ENCODE assay signal across 19 cellular contexts in the genomic region with DNA sequence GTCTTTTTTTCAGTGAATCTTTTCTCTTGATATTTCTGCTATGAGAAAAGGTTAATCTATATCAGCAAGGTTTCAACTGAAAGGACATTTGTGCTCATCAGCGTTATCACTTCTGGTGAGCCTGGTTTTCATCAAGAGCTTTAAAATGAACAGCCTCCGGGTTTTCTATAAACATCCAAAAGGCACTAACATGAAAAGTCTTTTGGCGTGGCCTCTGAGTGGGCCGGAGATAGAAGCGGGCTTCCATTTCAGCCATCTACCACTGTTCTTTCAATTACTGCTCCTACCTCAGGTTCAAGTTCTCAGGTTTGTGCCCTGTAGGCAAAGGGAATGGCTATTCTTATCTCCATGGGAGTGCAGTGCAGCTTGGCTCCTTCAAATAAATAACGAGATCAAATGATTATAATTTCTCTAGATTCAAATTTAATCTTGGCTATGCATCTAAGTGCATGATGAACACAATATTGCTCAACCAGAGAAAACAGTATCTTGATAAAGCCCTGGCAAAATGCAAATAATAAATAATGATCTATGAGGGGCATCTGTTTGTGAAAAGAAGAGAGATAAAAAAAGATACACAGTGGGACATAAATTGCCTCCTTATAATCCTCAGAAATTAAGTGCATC.
"Had no signal": no experiment of that assay in that cellular context is flagged by ENCODE, and none has a peak within 500 bp of the region (broad histone marks: within the 10 kb centered on the region; RNA-seq: fewer than 3 reads in every experiment).

No MANE protein-coding gene starts in this region.

- ATAC-seq: activated naive CD8-positive, alpha-beta T cell treated with anti-CD3 and anti-CD28 coated beads, Interleukin-2, amount 50 U/mL, for 24 hours; left lobe of liver; stimulated activated naive B cell treated with anti-CD40 and anti-IgM and Interleukin-4, amounts not matched to agents 10 μg/mL and 1 μg/mL and 100 μg/mL, for 72 hours had no signal

- H3K27me3 ChIP-seq: brain microvascular endothelial cell, upper lobe of left lung had no signal

- H3K36me3 ChIP-seq: brain microvascular endothelial cell, thoracic aorta, upper lobe of left lung, WERI-Rb-1 had no signal

- H3K27ac ChIP-seq: brain microvascular endothelial cell, coronary artery, thoracic aorta, upper lobe of left lung, WERI-Rb-1 had no signal

- H3K4me3 ChIP-seq: coronary artery, thoracic aorta, upper lobe of left lung had no signal

- DNase-seq: activated CD4-positive, alpha-beta T cell treated with anti-CD3 and anti-CD28 coated beads for 1 hour; activated CD8-positive, alpha-beta memory T cell treated with anti-CD3 and anti-CD28 coated beads for 24 hours; activated CD8-positive, alpha-beta memory T cell treated with anti-CD3 and anti-CD28 coated beads, Interleukin-2, amount 50 U/mL, for 48 hours; activated effector memory CD4-positive, alpha-beta T cell treated with Interleukin-2 at 50 U/mL for 16 hours; activated naive CD4-positive, alpha-beta T cell treated with anti-CD3 and anti-CD28 coated beads, Interleukin-2, amount 10 ng/mL, durations not matched to agents 7 days and 5 days; activated naive CD8-positive, alpha-beta T cell treated with anti-CD3 and anti-CD28 coated beads, Interleukin-2, amount 50 U/mL, for 24 hours; activated T-cell treated with anti-CD3 and anti-CD28 coated beads, Interleukin-2, amount 50 U/mL, for 48 hours; aorta; brain microvascular endothelial cell; erythroblast; midbrain; posterior cingulate gyrus; retina; stimulated activated naive B cell treated with anti-CD40 and anti-IgM and Interleukin-4, amounts not matched to agents 10 μg/mL and 1 μg/mL and 100 μg/mL, for 72 hours; upper lobe of left lung had no signal

- H3K4me1 ChIP-seq: upper lobe of left lung had no signal

- H3K9me3 ChIP-seq: thoracic aorta, upper lobe of left lung had no signal
